ENCODE assay signal across 20 cellular contexts in genomic region chr13:51560336-51560735, GRCh38. TPM values are rescaled to one million over a fixed set of nuclear protein-coding genes. Genes with fewer than 3 reads are reported as not detected.
A peak's percentile ranks its signal among the peaks of the same experiment; 100 is the strongest.
DNase-seq lines count a peak whose midpoint lies in the region; ATAC-seq and TF ChIP-seq lines count a peak whose summit lies in the region.
"Had no signal": no experiment of that assay in that cellular context is flagged by ENCODE, and none has a peak within 500 bp of the region (broad histone marks: within the 10 kb centered on the region; RNA-seq: fewer than 3 reads in every experiment).

No MANE protein-coding gene starts in this region.

- H3K27me3 ChIP-seq in MM.1S (replicated peaks; ENCODE audit: insufficient read depth, low read length) (no peaks in the 10 kb centered on the region), stomach (no peaks in the 10 kb centered on the region)
- H3K27me3 ChIP-seq in CD8-positive, alpha-beta T cell (ENCODE audit: insufficient read depth, low read length) = no peaks in the 10 kb centered on the region
- H3K27me3 ChIP-seq: brain microvascular endothelial cell, gastroesophageal sphincter, right lobe of liver, vagina had no signal

- no peaks in the 10 kb centered on the region for H3K9me2 ChIP-seq in MM.1S (replicated peaks; ENCODE audit: insufficient read depth, low read length)

- H3K27ac Mint-ChIP-seq in activated CD8-positive, alpha-beta T cell treated with anti-CD3 and anti-CD28 coated beads for 36 hours = peak overlapping the region; percentile 13
- H3K27ac Mint-ChIP-seq in CD8-positive, alpha-beta T cell = no peak overlapping the region
- H3K27ac Mint-ChIP-seq: activated T-cell treated with anti-CD3 and anti-CD28 coated beads, Interleukin-2, amount 50 U/mL, for 24 hours had no signal

- no peaks in the 10 kb centered on the region for H4K20me1 ChIP-seq in MM.1S (ENCODE audit: insufficient read depth, low read length)

- H3K4me3 Mint-ChIP-seq in activated CD8-positive, alpha-beta T cell treated with anti-CD3 and anti-CD28 coated beads for 36 hours = no peak overlapping the region
- no peak overlapping the region for H3K4me3 Mint-ChIP-seq in CD8-positive, alpha-beta T cell
- H3K4me3 Mint-ChIP-seq: activated T-cell treated with anti-CD3 and anti-CD28 coated beads, Interleukin-2, amount 50 U/mL, for 24 hours; stimulated activated naive CD8-positive, alpha-beta T cell treated with anti-CD3 and anti-CD28 coated beads, Interleukin-15, amount 100 ng/mL, for 72 hours had no signal

- no peaks in the 10 kb centered on the region for H3K9me3 Mint-ChIP-seq in activated CD8-positive, alpha-beta T cell treated with anti-CD3 and anti-CD28 coated beads for 36 hours
- no peaks in the 10 kb centered on the region for H3K9me3 Mint-ChIP-seq in CD8-positive, alpha-beta T cell
- H3K9me3 Mint-ChIP-seq: activated T-cell treated with anti-CD3 and anti-CD28 coated beads, Interleukin-2, amount 50 U/mL, for 24 hours had no signal

- H3K27ac ChIP-seq in MM.1S (ENCODE audit: low read length) = no peak overlapping the region
- no peak overlapping the region for H3K27ac ChIP-seq in CD8-positive, alpha-beta T cell (ENCODE audit: low read depth, low read length)
- no peak overlapping the region for H3K27ac ChIP-seq in stomach
- H3K27ac ChIP-seq: brain microvascular endothelial cell, gastroesophageal sphincter, right lobe of liver, vagina had no signal

- TF ChIP-seq CTCF in GM12865 (IDR thresholded peaks at IDR 0.05; ENCODE audit: insufficient read depth, low read depth, low read length, missing control alignments) = no peak
- no peak for TF ChIP-seq CTCF in MM.1S (IDR thresholded peaks at IDR 0.05; ENCODE audit: low read length)
- no peak for TF ChIP-seq CTCF in activated CD8-positive, alpha-beta T cell treated with anti-CD3 and anti-CD28 coated beads for 36 hours (IDR thresholded peaks at IDR 0.05)
- no peak for TF ChIP-seq CTCF in CD8-positive, alpha-beta T cell (IDR thresholded peaks at IDR 0.05)
- no peak for TF ChIP-seq CTCF in stomach (IDR thresholded peaks at IDR 0.05)

- H3K9me3 ChIP-seq in MM.1S (replicated peaks; ENCODE audit: insufficient read depth, low read length) (no peaks in the 10 kb centered on the region), stomach (no peaks in the 10 kb centered on the region)
- no peaks in the 10 kb centered on the region for H3K9me3 ChIP-seq in CD8-positive, alpha-beta T cell (ENCODE audit: low read length)
- H3K9me3 ChIP-seq: Caco-2, gastroesophageal sphincter, right lobe of liver, vagina had no signal

- POLR2A ChIA-PET in activated CD8-positive, alpha-beta T cell treated with anti-CD3 and anti-CD28 coated beads for 36 hours (lab: Charles Lee) = interaction anchor here (0.6 kb wide), 1 partner anchor 371 kb away, joined by 3 read pairs; no protein-coding TSS in a partner anchor
- POLR2A ChIA-PET in CD8-positive, alpha-beta T cell (lab: Charles Lee) = no interaction called here

- H3K4me3 ChIP-seq in GM12865 (ENCODE audit: low read depth, low read length) = no peak overlapping the region
- no peak overlapping the region for H3K4me3 ChIP-seq in MM.1S (ENCODE audit: low read length)
- H3K4me3 ChIP-seq in CD8-positive, alpha-beta T cell (ENCODE audit: low read depth, low read length) = no peak overlapping the region
- H3K4me3 ChIP-seq in stomach = no peak overlapping the region
- H3K4me3 ChIP-seq: gastroesophageal sphincter, right lobe of liver, vagina had no signal

- H3K4me1 ChIP-seq in MM.1S (ENCODE audit: low read length) (peaks cover 27% of the 10 kb centered on the region), stomach (peaks cover 0 to 6% (median 0%) of the 10 kb centered on the region in 4 donors)
- H3K4me1 ChIP-seq in CD8-positive, alpha-beta T cell (ENCODE audit: insufficient read depth, low read length) = no peaks in the 10 kb centered on the region
- H3K4me1 ChIP-seq: Caco-2, gastroesophageal sphincter, right lobe of liver had no signal

- H3K36me3 ChIP-seq in MM.1S (replicated peaks; ENCODE audit: insufficient read depth, low read length) (no peaks in the 10 kb centered on the region), stomach (no peaks in the 10 kb centered on the region)
- H3K36me3 ChIP-seq in CD8-positive, alpha-beta T cell (ENCODE audit: insufficient read depth, low read length) = no peaks in the 10 kb centered on the region
- H3K36me3 ChIP-seq: brain microvascular endothelial cell, gastroesophageal sphincter, right lobe of liver, vagina had no signal

- H3K4me2 ChIP-seq in MM.1S (ENCODE audit: low read depth, low read length) = 0 out of 2 replicates have a peak overlapping the region, but pooled peaks have one; percentile 19

- no peak for ATAC-seq in activated CD8-positive, alpha-beta T cell treated with anti-CD3 and anti-CD28 coated beads for 36 hours
- ATAC-seq in CD8-positive, alpha-beta T cell = no peak
- ATAC-seq: gastroesophageal sphincter; left lobe of liver; right lobe of liver; stimulated activated naive CD8-positive, alpha-beta T cell treated with anti-CD3 and anti-CD28 coated beads, Interleukin-15, amount 100 ng/mL, for 72 hours had no signal

- intact Hi-C loops in activated CD8-positive, alpha-beta T cell treated with anti-CD3 and anti-CD28 coated beads for 36 hours (cut with micrococcal nuclease) = no loop called here
- intact Hi-C loops in CD8-positive, alpha-beta T cell (cut with DNase I, micrococcal nuclease) = no loop called here
- intact Hi-C loops in stomach (cut with DNase I; ENCODE audit: low total_unique reads) = no loop called here

- no peak overlapping the region for H3K9ac ChIP-seq in MM.1S (ENCODE audit: low read length)

- TF ChIP-seq EP300 in stomach (IDR thresholded peaks at IDR 0.05) = no peak

- H3K27me3 Mint-ChIP-seq in activated CD8-positive, alpha-beta T cell treated with anti-CD3 and anti-CD28 coated beads for 36 hours = peaks cover 2% of the 10 kb centered on the region
- H3K27me3 Mint-ChIP-seq in CD8-positive, alpha-beta T cell (ENCODE audit: low read depth) = peaks cover 6% of the 10 kb centered on the region

- H3K79me2 ChIP-seq in MM.1S (ENCODE audit: low read length) = no peaks in the 10 kb centered on the region

- no peak for TF ChIP-seq POLR2A in stomach (IDR thresholded peaks at IDR 0.05)

- no peaks in the 10 kb centered on the region for H3K36me3 Mint-ChIP-seq in activated CD8-positive, alpha-beta T cell treated with anti-CD3 and anti-CD28 coated beads for 36 hours (ENCODE audit: low read depth)
- no peaks in the 10 kb centered on the region for H3K36me3 Mint-ChIP-seq in CD8-positive, alpha-beta T cell

- peaks cover 3% of the 10 kb centered on the region for H3F3A ChIP-seq in MM.1S (ENCODE audit: insufficient read depth, low read length)

- H3K4me1 Mint-ChIP-seq in activated CD8-positive, alpha-beta T cell treated with anti-CD3 and anti-CD28 coated beads for 36 hours (ENCODE audit: low read depth) = peaks cover 19% of the 10 kb centered on the region
- H3K4me1 Mint-ChIP-seq in CD8-positive, alpha-beta T cell (ENCODE audit: low read depth) = peaks cover 8% of the 10 kb centered on the region

- CTCF ChIA-PET in activated CD8-positive, alpha-beta T cell treated with anti-CD3 and anti-CD28 coated beads for 36 hours (lab: Charles Lee) = no interaction called here
- CTCF ChIA-PET in CD8-positive, alpha-beta T cell (lab: Charles Lee) = no interaction called here

- peak; percentile 62 to 63 for DNase-seq in AML-193 (lab: John Stamatoyannopoulos, UW)
- peak; percentile 24 for DNase-seq in GM12865 (ENCODE audit: low read depth)
- DNase-seq in MM.1S = no peak
- no peak for DNase-seq in activated CD8-positive, alpha-beta T cell treated with anti-CD3 and anti-CD28 coated beads for 36 hours
- no peak for DNase-seq in cerebellum (ENCODE audit: low spot score)
- DNase-seq in CD8-positive, alpha-beta T cell = no peak
- DNase-seq in stomach = no peak
- DNase-seq in iPS-NIHi7 (ENCODE audit: extremely low spot score) = no peak
- DNase-seq: activated CD4-positive, alpha-beta T cell treated with anti-CD3 and anti-CD28 coated beads for 48 hours; activated naive CD4-positive, alpha-beta T cell treated with anti-CD3 and anti-CD28 coated beads, Interleukin-2, amount 50 U/mL, for 16 hours; activated T-cell treated with anti-CD3 and anti-CD28 coated beads, Interleukin-2, amount 50 U/mL, for 24 hours; brain microvascular endothelial cell; Caco-2; NCI-H226; right lobe of liver; SHP77; stimulated activated naive CD8-positive, alpha-beta T cell treated with anti-CD3 and anti-CD28 coated beads, Interleukin-15, amount 100 ng/mL, for 72 hours had no signal

- 0 out of 2 replicates have a peak overlapping the region, but pooled peaks have one; percentile 10 for H2AFZ ChIP-seq in MM.1S (ENCODE audit: low read length)

RNA-seq across cellular contexts. Expression of gene WDFY2, which starts 23.9 kb away (rescaled TPM):
- 10 to 100 TPM; 11.2 to 11.6 TPM for total RNA-seq in activated CD8-positive, alpha-beta T cell treated with anti-CD3 and anti-CD28 coated beads for 36 hours
- total RNA-seq in cerebellum = 17.5 TPM
- total RNA-seq in CD8-positive, alpha-beta T cell = 10 to 100 TPM; 17.2 to 18.6 TPM
- 10 to 100 TPM in 4 of 5 donors, 1 to 10 TPM in 1; 1.4 to 22.6 (median 19.8) TPM for total RNA-seq in stomach
- 1 to 10 TPM; 2.0 to 4.7 (median 4.6) TPM for polyA plus RNA-seq in stomach

Comparison
In these comparisons a context has a peak if more than half of its experiments do, and no peak if none do; other contexts are left out.
1. DNase-seq: peak in AML-193 (2 of 2) and GM12865 (single experiment); none in MM.1S (single experiment), activated CD8-positive, alpha-beta T cell treated with anti-CD3 and anti-CD28 coated beads for 36 hours (single experiment), cerebellum (single experiment), CD8-positive, alpha-beta T cell (0 of 7), stomach (single experiment) and iPS-NIHi7 (single experiment).